26 cellular contexts compared by ENCODE assay signal in genomic region chr10:117969592-117969991, GRCh38.
"Had no signal": no experiment of that assay in that cellular context is flagged by ENCODE, and none has a peak within 500 bp of the region (broad histone marks: within the 10 kb centered on the region; RNA-seq: fewer than 3 reads in every experiment).

No MANE protein-coding gene starts in this region.

- ATAC-seq: natural killer cell; psoas muscle; right cardiac atrium; right lobe of liver; stimulated activated memory B cell treated with anti-CD40 and anti-IgM and Interleukin-4, amounts not matched to agents 10 μg/mL and 1 μg/mL and 100 μg/mL, for 72 hours; stimulated activated naive CD8-positive, alpha-beta T cell treated with anti-CD3 and anti-CD28 coated beads, Interleukin-15, amount 100 ng/mL, for 72 hours; stimulated activated naive CD8-positive, alpha-beta T cell treated with anti-CD3 and anti-CD28 coated beads, Interleukin-15, Interleukin-2, amounts not matched to agents 100 U/mL and 50 U/mL, for 24 hours; upper lobe of right lung had no signal

- H3K9me3 ChIP-seq: ovary, psoas muscle, right lobe of liver, sigmoid colon, suprapubic skin, testis, tibial artery, transverse colon, upper lobe of right lung, uterus had no signal

- H3K4me3 ChIP-seq: neural progenitor cell, ovary, psoas muscle, right lobe of liver, sigmoid colon, suprapubic skin, testis, tibial artery, transverse colon, upper lobe of right lung, uterus had no signal

- H3K27me3 ChIP-seq: neural progenitor cell, ovary, right lobe of liver, sigmoid colon, suprapubic skin, testis, tibial artery, upper lobe of right lung, uterus had no signal

- H3K79me2 ChIP-seq: parathyroid adenoma had no signal

- H3K36me3 ChIP-seq: neural progenitor cell, ovary, right lobe of liver, sigmoid colon, suprapubic skin, tibial artery, transverse colon, upper lobe of right lung, uterus had no signal

- FAIRE-seq: small intestine had no signal

- H3K4me2 ChIP-seq: neural progenitor cell had no signal

- H3K9ac ChIP-seq: neural progenitor cell, parathyroid adenoma had no signal

- H3K4me1 ChIP-seq: parathyroid adenoma, psoas muscle, right lobe of liver, sigmoid colon, suprapubic skin, testis, tibial artery, transverse colon, upper lobe of right lung, uterus had no signal

- DNase-seq: natural killer cell; occipital lobe; ovary; posterior cingulate gyrus; psoas muscle; right cardiac atrium; right lobe of liver; sigmoid colon; small intestine; stimulated activated CD4-positive, alpha-beta T cell treated with anti-CD3 and anti-CD28 coated beads, Interleukin-15, amount 100 ng/mL, for 24 hours; stimulated activated CD4-positive, alpha-beta T cell treated with anti-CD3 and anti-CD28 coated beads, Interleukin-4, amount 100 ng/mL, for 1 hour; stimulated activated CD4-positive, alpha-beta T cell treated with anti-CD3 and anti-CD28 coated beads, Interleukin-4, amount 100 ng/mL, for 4 hours; stimulated activated CD8-positive, alpha-beta memory T cell treated with anti-CD3 and anti-CD28 coated beads, Interleukin-4, amount 100 ng/mL, for 48 hours; stimulated activated naive CD4-positive, alpha-beta T cell; stimulated activated naive CD8-positive, alpha-beta T cell treated with anti-CD3 and anti-CD28 coated beads, Interleukin-15, amount 100 ng/mL, for 72 hours; stimulated activated naive CD8-positive, alpha-beta T cell treated with anti-CD3 and anti-CD28 coated beads, Interleukin-15, Interleukin-2, amounts not matched to agents 100 U/mL and 50 U/mL, for 24 hours; substantia nigra; testis; tibial artery; transverse colon; upper lobe of right lung; uterus had no signal

- H3K27ac ChIP-seq: neural progenitor cell, ovary, parathyroid adenoma, psoas muscle, right lobe of liver, sigmoid colon, suprapubic skin, testis, tibial artery, transverse colon, upper lobe of right lung, uterus had no signal

- H2AFZ ChIP-seq: neural progenitor cell, parathyroid adenoma had no signal
